Comparison of ENCODE assay signal across 1 cellular context in genomic region chr9:98323051-98323830, GRCh38.
TF ChIP-seq lines count a peak whose summit lies in the region.

No MANE protein-coding gene starts in this region.

TF ChIP-seq in H1, 55 proteins besides CTCF, POLR2A, EP300 and RAD21:
- TF ChIP-seq MAFK (IDR thresholded peaks at IDR 0.05; ENCODE audit: low read depth, low read length) (no peak), HDAC2 (IDR thresholded peaks at IDR 0.05; ENCODE audit: borderline replicate concordance in 1 of 2, low read depth in 2 of 2, low read length in 2 of 2) (no peak), TEAD4 (IDR thresholded peaks at IDR 0.05; ENCODE audit: low read depth, low read length) (no peak), FOSL1 (IDR thresholded peaks at IDR 0.05; ENCODE audit: insufficient read depth, low read depth, low read length) (no peak), TAF7 (optimal IDR thresholded peaks at IDR 0.05; ENCODE audit: borderline replicate concordance, low read depth, low read length) (no peak), GTF2F1 (IDR thresholded peaks at IDR 0.05; ENCODE audit: borderline replicate concordance, low read depth, low read length) (no peak)
TF ChIP-seq in H1: peak in this region for 0.
